Comparison of ENCODE assay signal across 9 cellular contexts in genomic region chr15:52021892-52022540, GRCh38. TPM values are rescaled to one million over a fixed set of nuclear protein-coding genes. Genes with fewer than 3 reads are reported as not detected.
DNase-seq lines count a peak whose midpoint lies in the region; ATAC-seq and TF ChIP-seq lines count a peak whose summit lies in the region.
"Had no signal": no experiment of that assay in that cellular context is flagged by ENCODE, and none has a peak within 500 bp of the region (broad histone marks: within the 10 kb centered on the region; RNA-seq: fewer than 3 reads in every experiment).

No MANE protein-coding gene starts in this region.

- peak overlapping the region in 1 of 5 donors; percentile 39 for H3K4me3 ChIP-seq in subcutaneous abdominal adipose tissue (ENCODE audit: low read depth in 1 of 5, low read length in 5 of 5)

- CTCF ChIA-PET in activated CD4-positive, alpha-beta T cell treated with anti-CD3 and anti-CD28 coated beads for 36 hours (lab: Charles Lee), result interaction anchor here (1.0 to 1.6 kb wide), 3 partner anchors 15 to 19 kb away, joined by 3 to 5 read pairs (median 3); no protein-coding TSS in a partner anchor

- peaks cover 48% of the 10 kb centered on the region for H3K4me1 Mint-ChIP-seq in activated CD4-positive, alpha-beta T cell treated with anti-CD3 and anti-CD28 coated beads for 36 hours

- H3K4me3 Mint-ChIP-seq in activated CD4-positive, alpha-beta T cell treated with anti-CD3 and anti-CD28 coated beads for 36 hours, result peak overlapping the region; percentile 19

- POLR2A ChIA-PET in activated CD4-positive, alpha-beta T cell treated with anti-CD3 and anti-CD28 coated beads for 36 hours (lab: Charles Lee), result interaction anchor here (0.7 kb wide), 1 partner anchor 1584 kb away, joined by 4 read pairs; no protein-coding TSS in a partner anchor

- H3K9me3 ChIP-seq in subcutaneous abdominal adipose tissue (ENCODE audit: control insufficient read depth in 5 of 5, low read length in 5 of 5), result no peaks in the 10 kb centered on the region

- no peak for DNase-seq in activated CD4-positive, alpha-beta T cell treated with anti-CD3 and anti-CD28 coated beads for 36 hours
- DNase-seq in activated CD4-positive, alpha-beta T cell treated with anti-CD3 and anti-CD28 coated beads, Interleukin-2, amount 50 U/mL, for 48 hours, result no peak
- DNase-seq in glomerular visceral epithelial cell (ENCODE audit: extremely low spot score) (peak; percentile 43), NCI-H226 (no peak)
- DNase-seq: WERI-Rb-1 had no signal

- H3K36me3 Mint-ChIP-seq in activated CD4-positive, alpha-beta T cell treated with anti-CD3 and anti-CD28 coated beads for 36 hours (ENCODE audit: low read depth), result peaks cover 5% of the 10 kb centered on the region

- H3K4me1 ChIP-seq in subcutaneous abdominal adipose tissue (ENCODE audit: control insufficient read depth in 5 of 5, insufficient read depth in 5 of 5, low read length in 5 of 5), result peaks cover 0 to 44% (median 36%) of the 10 kb centered on the region in 5 donors

- ATAC-seq in activated CD4-positive, alpha-beta T cell treated with anti-CD3 and anti-CD28 coated beads for 36 hours, result no peak
- ATAC-seq in HG03565 (IDR thresholded peaks at IDR 0.05; ENCODE audit: unreplicated experiment), result no peak
- no peak for ATAC-seq in HG02678 (IDR thresholded peaks at IDR 0.05; ENCODE audit: unreplicated experiment)

- intact Hi-C loops in activated CD4-positive, alpha-beta T cell treated with anti-CD3 and anti-CD28 coated beads for 36 hours (cut with DNase I, micrococcal nuclease), result loop anchor here (1.0 to 10.0 kb wide), 4 partner anchors 9 to 443 kb away; partner anchors contain the start of gene TMOD3 (in 1 of the 2)

- H3K9ac ChIP-seq in subcutaneous abdominal adipose tissue (ENCODE audit: low read length in 5 of 5), result peak overlapping the region in 3 of 5 donors; percentile 43 to 98 (median 56)

- no peaks in the 10 kb centered on the region for H3K36me3 ChIP-seq in subcutaneous abdominal adipose tissue (ENCODE audit: control insufficient read depth in 5 of 5, insufficient read depth in 5 of 5, low read length in 5 of 5)
- H3K36me3 ChIP-seq: WERI-Rb-1 had no signal

- H3K27ac Mint-ChIP-seq in activated CD4-positive, alpha-beta T cell treated with anti-CD3 and anti-CD28 coated beads for 36 hours, result peak overlapping the region; percentile 19

- H3K27ac ChIP-seq in VCaP (peak overlapping the region; percentile 96), subcutaneous abdominal adipose tissue (ENCODE audit: low read depth, low read length) (peak overlapping the region; percentile 95)
- H3K27ac ChIP-seq: WERI-Rb-1 had no signal

- H3K27me3 ChIP-seq in subcutaneous abdominal adipose tissue (ENCODE audit: control insufficient read depth in 5 of 5, insufficient read depth in 4 of 5, low read length in 5 of 5), result no peaks in the 10 kb centered on the region

- TF ChIP-seq CTCF in VCaP (conservative IDR thresholded peaks at IDR 0.05), result no peak

- no peaks in the 10 kb centered on the region for H3K9me3 Mint-ChIP-seq in activated CD4-positive, alpha-beta T cell treated with anti-CD3 and anti-CD28 coated beads for 36 hours (ENCODE audit: low read depth)

- peaks cover 5% of the 10 kb centered on the region for H3K27me3 Mint-ChIP-seq in activated CD4-positive, alpha-beta T cell treated with anti-CD3 and anti-CD28 coated beads for 36 hours

RNA-seq across cellular contexts. Expression of gene MAPK6, which starts 3.0 kb away (rescaled TPM):
- total RNA-seq in activated CD4-positive, alpha-beta T cell treated with anti-CD3 and anti-CD28 coated beads for 36 hours, result 10 to 100 TPM; 27.3 to 28.1 TPM

RNA-seq across cellular contexts. Expression of gene LEO1, which starts 50.4 kb away (rescaled TPM):
- total RNA-seq in activated CD4-positive, alpha-beta T cell treated with anti-CD3 and anti-CD28 coated beads for 36 hours, result 10 to 100 TPM; 31.4 to 40.0 TPM
